In genomic region chr10:101897633-101898032, GRCh38 we compare ENCODE assay signal across 15 cellular contexts. TPM values are rescaled to one million over a fixed set of nuclear protein-coding genes. Genes with fewer than 3 reads are reported as not detected.
A peak's percentile ranks its signal among the peaks of the same experiment; 100 is the strongest.
DNase-seq lines count a peak whose midpoint lies in the region; ATAC-seq, FAIRE-seq and TF ChIP-seq lines count a peak whose summit lies in the region.
"Had no signal": no experiment of that assay in that cellular context is flagged by ENCODE, and none has a peak within 500 bp of the region (broad histone marks: within the 10 kb centered on the region; RNA-seq: fewer than 3 reads in every experiment).

No MANE protein-coding gene starts in this region.

- H2AFZ ChIP-seq in hepatocyte = no peak overlapping the region

- H3K9ac ChIP-seq in BLaER1 treated with 17β-estradiol and CSF1 and Interleukin-3, amounts not matched to agents 10 nM and 100 nM = no peak overlapping the region

- DNase-seq in M059J (ENCODE audit: low read depth) = peak; percentile 66
- DNase-seq in amniotic epithelial cell (ENCODE audit: low read depth) = peak; percentile 24
- peak; percentile 34 for DNase-seq in hepatocyte (ENCODE audit: low spot score)
- DNase-seq in frontal cortex (ENCODE audit: low spot score in 2 of 2) = no peak
- no peak for DNase-seq in NCI-H2227 (lab: John Stamatoyannopoulos, UW; ENCODE audit: unreplicated experiment)
- no peak for DNase-seq in type B pancreatic cell (ENCODE audit: extremely low spot score, unreplicated experiment)
- DNase-seq: activated CD4-positive, alpha-beta memory T cell treated with anti-CD3 and anti-CD28 coated beads for 36 hours; amygdala; Caco-2; NCI-H146; sigmoid colon; stimulated activated CD8-positive, alpha-beta memory T cell treated with anti-CD3 and anti-CD28 coated beads, Interleukin-4, amount 100 ng/mL, for 48 hours had no signal

- no peak for ATAC-seq in GM19035 (IDR thresholded peaks at IDR 0.05; ENCODE audit: unreplicated experiment)

- no peak overlapping the region for H3K4me3 Mint-ChIP-seq in type B pancreatic cell
- H3K4me3 Mint-ChIP-seq: activated CD4-positive, alpha-beta memory T cell treated with anti-CD3 and anti-CD28 coated beads for 36 hours had no signal

- peak overlapping the region in 7 of 11 experiments; percentile 15 to 45 (median 39); a peak in 9 of 22 replicates for H3K4me2 ChIP-seq in BLaER1 treated with 17β-estradiol and CSF1 and Interleukin-3, amounts not matched to agents 10 nM and 100 nM
- no peak overlapping the region for H3K4me2 ChIP-seq in hepatocyte

- no peaks in the 10 kb centered on the region for H3K9me3 ChIP-seq in BLaER1 treated with 17β-estradiol and CSF1 and Interleukin-3, amounts not matched to agents 10 nM and 100 nM (replicated peaks in 1 of 11)
- no peaks in the 10 kb centered on the region for H3K9me3 ChIP-seq in hepatocyte (ENCODE audit: low read depth)
- H3K9me3 ChIP-seq: Caco-2, sigmoid colon, SJSA1 had no signal

- peaks cover 0 to 76% (median 10%) of the 10 kb centered on the region in 11 experiments; a peak in 12 of 22 replicates for H3K36me3 ChIP-seq in BLaER1 treated with 17β-estradiol and CSF1 and Interleukin-3, amounts not matched to agents 10 nM and 100 nM
- H3K36me3 ChIP-seq in hepatocyte (replicated peaks; ENCODE audit: insufficient read depth, low read depth) = no peaks in the 10 kb centered on the region
- H3K36me3 ChIP-seq: SJSA1 had no signal

- peaks cover 7 to 38% (median 31%) of the 10 kb centered on the region in 10 experiments; a peak in 18 of 20 replicates for H3K4me1 ChIP-seq in BLaER1 treated with 17β-estradiol and CSF1 and Interleukin-3, amounts not matched to agents 10 nM and 100 nM
- H3K4me1 ChIP-seq in hepatocyte (ENCODE audit: insufficient read depth) = no peaks in the 10 kb centered on the region
- H3K4me1 ChIP-seq: Caco-2 had no signal

- H3K27ac ChIP-seq in BLaER1 treated with 17β-estradiol and CSF1 and Interleukin-3, amounts not matched to agents 10 nM and 100 nM = no peak overlapping the region
- H3K27ac ChIP-seq in hepatocyte = no peak overlapping the region
- H3K27ac ChIP-seq: sigmoid colon, SJSA1 had no signal

- H4K20me1 ChIP-seq in BLaER1 treated with 17β-estradiol and CSF1 and Interleukin-3, amounts not matched to agents 10 nM and 100 nM = peaks cover 0 to 100% (median 37%) of the 10 kb centered on the region in 11 experiments; a peak in 16 of 22 replicates
- H4K20me1 ChIP-seq in hepatocyte (ENCODE audit: insufficient read depth, poor library complexity, severe bottlenecking) = no peaks in the 10 kb centered on the region

- H3K36me3 Mint-ChIP-seq in type B pancreatic cell = no peaks in the 10 kb centered on the region
- H3K36me3 Mint-ChIP-seq: activated CD4-positive, alpha-beta memory T cell treated with anti-CD3 and anti-CD28 coated beads for 36 hours had no signal

- peaks cover 17% of the 10 kb centered on the region for H3K4me1 Mint-ChIP-seq in type B pancreatic cell (ENCODE audit: unreplicated experiment)

- TF ChIP-seq CTCF in hepatocyte (IDR thresholded peaks at IDR 0.05; ENCODE audit: poor library complexity) (no peak), type B pancreatic cell (conservative IDR thresholded peaks at IDR 0.05) (no peak)

- FAIRE-seq in frontal cortex (lab: Jason Lieb, UNC) = no peak

- H3K9me2 ChIP-seq in hepatocyte (replicated peaks; ENCODE audit: insufficient read depth) = no peaks in the 10 kb centered on the region

- WGBS in hepatocyte (ENCODE audit: low lambda C conversion rate, missing lambda C conversion rate) = 37% methylated on average over 4 of the region's 4 CpGs

- H3K27me3 Mint-ChIP-seq in type B pancreatic cell = no peaks in the 10 kb centered on the region
- H3K27me3 Mint-ChIP-seq: activated CD4-positive, alpha-beta memory T cell treated with anti-CD3 and anti-CD28 coated beads for 36 hours had no signal

- no peaks in the 10 kb centered on the region for H3K27me3 ChIP-seq in BLaER1 treated with 17β-estradiol and CSF1 and Interleukin-3, amounts not matched to agents 10 nM and 100 nM
- no peaks in the 10 kb centered on the region for H3K27me3 ChIP-seq in hepatocyte
- H3K27me3 ChIP-seq: sigmoid colon, SJSA1 had no signal

- H3K4me3 ChIP-seq in BLaER1 treated with 17β-estradiol and CSF1 and Interleukin-3, amounts not matched to agents 10 nM and 100 nM = no peak overlapping the region
- H3K4me3 ChIP-seq in hepatocyte = no peak overlapping the region
- H3K4me3 ChIP-seq: sigmoid colon, SJSA1 had no signal

- H3K9me3 Mint-ChIP-seq in type B pancreatic cell = no peaks in the 10 kb centered on the region
- H3K9me3 Mint-ChIP-seq: activated CD4-positive, alpha-beta memory T cell treated with anti-CD3 and anti-CD28 coated beads for 36 hours had no signal

- no peaks in the 10 kb centered on the region for H3K79me2 ChIP-seq in hepatocyte

- H3K27ac Mint-ChIP-seq in type B pancreatic cell = no peak overlapping the region
- H3K27ac Mint-ChIP-seq: activated CD4-positive, alpha-beta memory T cell treated with anti-CD3 and anti-CD28 coated beads for 36 hours had no signal

RNA-seq across cellular contexts. Expression of gene KCNIP2, which starts 54.0 kb away (rescaled TPM):
- total RNA-seq in M059J (2014; rRNA removed; shearing (Covaris generic)) = 0.07 and 0.57 TPM in 2 replicates
- total RNA-seq in hepatocyte (0.36 and 0.87 TPM in 2 replicates), frontal cortex (12.6 TPM), type B pancreatic cell (ENCODE audit: low replicate concordance) (1.4 and 4.9 TPM in 2 replicates)
- polyA plus RNA-seq in hepatocyte = 0.96 and 1.0 TPM in 2 replicates

Comparison
In these comparisons a context has a peak if more than half of its experiments do, and no peak if none do; other contexts are left out.
1. DNase-seq: peak in M059J (single experiment), amniotic epithelial cell (single experiment) and hepatocyte (single experiment); none in frontal cortex (0 of 2), NCI-H2227 (single experiment) and type B pancreatic cell (single experiment).